ENCODE assay signal across 9 cellular contexts in genomic region chrX:154775611-154776349, GRCh38. TPM values are rescaled to one million over a fixed set of nuclear protein-coding genes. Genes with fewer than 3 reads are reported as not detected.
DNase-seq lines count a peak whose midpoint lies in the region; ATAC-seq, FAIRE-seq and TF ChIP-seq lines count a peak whose summit lies in the region.
"Had no signal": no experiment of that assay in that cellular context is flagged by ENCODE, and none has a peak within 500 bp of the region (broad histone marks: within the 10 kb centered on the region; RNA-seq: fewer than 3 reads in every experiment).

No MANE protein-coding gene starts in this region.

- no peak overlapping the region for H3K4me3 ChIP-seq in pancreas
- no peak overlapping the region for H3K4me3 ChIP-seq in Karpas-422 (ENCODE audit: low read length)

- no peaks in the 10 kb centered on the region for H3K27me3 ChIP-seq in pancreas
- no peaks in the 10 kb centered on the region for H3K27me3 ChIP-seq in Karpas-422 (ENCODE audit: low read length)

- no peak overlapping the region for H3K4me2 ChIP-seq in Karpas-422 (ENCODE audit: low read depth, low read length, poor library complexity, severe bottlenecking)

- DNase-seq in GM12891 (ENCODE audit: insufficient read length, low spot score): no peak
- DNase-seq in RCC 7860 (ENCODE audit: low spot score): peak; percentile 51
- peak; percentile 47 for DNase-seq in cerebellum (ENCODE audit: low spot score)
- DNase-seq in pancreas: peak in 2 of 6 donors; percentile 31 to 38
- DNase-seq in SKM-1 (lab: John Stamatoyannopoulos, UW; ENCODE audit: unreplicated experiment): no peak
- no peak for DNase-seq in NCI-H524 (lab: John Stamatoyannopoulos, UW)
- DNase-seq in Karpas-422: no peak
- DNase-seq: NCI-H1105 had no signal

- FAIRE-seq in GM12891 (lab: Jason Lieb, UNC) (peak; percentile 5), RCC 7860 (lab: Jason Lieb, UNC) (peak; percentile 68), pancreas (lab: Jason Lieb, UNC) (no peak)

- no peaks in the 10 kb centered on the region for H3K9me2 ChIP-seq in Karpas-422 (replicated peaks; ENCODE audit: insufficient read depth, low read length)

- TF ChIP-seq CTCF in pancreas (IDR thresholded peaks at IDR 0.05): no peak

- H3K79me2 ChIP-seq in Karpas-422 (ENCODE audit: low read length): no peaks in the 10 kb centered on the region

- H3K36me3 ChIP-seq in pancreas (peaks cover 0 to 5% (median 0%) of the 10 kb centered on the region in 3 donors), Karpas-422 (ENCODE audit: insufficient read depth, low read length) (peaks cover 18% of the 10 kb centered on the region; the same call in 1 of the 2 replicates)

- WGBS in pancreas, 2 donors: 64 to 78% methylated on average over 13 of the region's 13 CpGs

- H3K27ac ChIP-seq in pancreas (no peak overlapping the region), Karpas-422 (ENCODE audit: low read length) (no peak overlapping the region)

- no peak for TF ChIP-seq POLR2A in GM12891 (IDR thresholded peaks at IDR 0.05; ENCODE audit: low read depth, low read length)

- H3K9me3 ChIP-seq in pancreas: no peaks in the 10 kb centered on the region
- no peaks in the 10 kb centered on the region for H3K9me3 ChIP-seq in Karpas-422 (ENCODE audit: low read length)

- intact Hi-C loops in pancreas (cut with DNase I): no loop called here

- no peak overlapping the region for H3K9ac ChIP-seq in Karpas-422 (ENCODE audit: low read length)

- ATAC-seq in pancreas: peak in 3 of 4 donors; percentile 51 to 71 (median 66)
- ATAC-seq: stimulated activated memory B cell treated with anti-CD40 and anti-IgM and Interleukin-4, amounts not matched to agents 10 μg/mL and 1 μg/mL and 100 μg/mL, for 72 hours had no signal

- peaks cover 14% of the 10 kb centered on the region; the same call in 1 of the 2 replicates for H4K20me1 ChIP-seq in Karpas-422 (ENCODE audit: insufficient read depth, low read depth, low read length)

- H3K4me1 ChIP-seq in pancreas (no peaks in the 10 kb centered on the region), Karpas-422 (ENCODE audit: low read length) (no peaks in the 10 kb centered on the region)

- no peak overlapping the region for H2AFZ ChIP-seq in Karpas-422 (ENCODE audit: low read length)

TF ChIP-seq in GM12891, 5 proteins besides CTCF, POLR2A, EP300 and RAD21:
- TF ChIP-seq POLR2AphosphoS5 (IDR thresholded peaks at IDR 0.05; ENCODE audit: low read depth, low read length) (0 out of 2 replicates have a peak, but pooled peaks have one; percentile 11), POU2F2 (IDR thresholded peaks at IDR 0.05; ENCODE audit: low read depth, low read length) (no peak)

RNA-seq across cellular contexts. Expression of gene DKC1, which starts 13.1 kb away (rescaled TPM):
- polyA plus RNA-seq in GM12891 (2012; ENCODE audit: low read depth, missing spikeins): 62.9 TPM
- total RNA-seq in cerebellum: 23.0 TPM
- 10 to 100 TPM; 16.8 to 31.4 (median 25.0) TPM for total RNA-seq in pancreas
- 10 to 100 TPM; 16.8 to 26.5 TPM for polyA plus RNA-seq in pancreas
- 58.6 and 94.0 TPM in 2 replicates for total RNA-seq in Karpas-422 (2014; rRNA removed; shearing (Covaris generic); ENCODE audit: low replicate concordance)

RNA-seq across cellular contexts. Expression of gene GAB3, which starts 24.9 kb away (rescaled TPM):
- 0.71 TPM for polyA plus RNA-seq in GM12891 (2012; ENCODE audit: low read depth, missing spikeins)
- total RNA-seq in cerebellum (2.1 TPM), pancreas (1 to 10 TPM; 1.2 to 4.0 (median 1.4) TPM)
- 1 to 10 TPM; 1.2 to 2.7 TPM for polyA plus RNA-seq in pancreas
- total RNA-seq in Karpas-422 (2014; rRNA removed; shearing (Covaris generic); ENCODE audit: low replicate concordance): 3.5 and 26.2 TPM in 2 replicates

RNA-seq across cellular contexts. Expression of gene MPP1, which starts 29.5 kb away (rescaled TPM):
- 15.4 TPM for polyA plus RNA-seq in GM12891 (2012; ENCODE audit: low read depth, missing spikeins)
- total RNA-seq in cerebellum (17.8 TPM), pancreas (10 to 100 TPM; 15.8 to 27.2 (median 21.4) TPM)
- 10 to 100 TPM; 24.8 to 80.3 TPM for polyA plus RNA-seq in pancreas
- 5.7 and 10.7 TPM in 2 replicates for total RNA-seq in Karpas-422 (2014; rRNA removed; shearing (Covaris generic); ENCODE audit: low replicate concordance)

RNA-seq across cellular contexts. Expression of gene SMIM9, which starts 58.7 kb away (rescaled TPM):
- not detected for polyA plus RNA-seq in GM12891 (2012; ENCODE audit: low read depth, missing spikeins)
- total RNA-seq in cerebellum (not detected), pancreas (not detected)
- polyA plus RNA-seq in pancreas: not detected
- total RNA-seq in Karpas-422 (2014; rRNA removed; shearing (Covaris generic); ENCODE audit: low replicate concordance): not detected in 2 replicates

Comparison
In these comparisons a context has a peak if more than half of its experiments do, and no peak if none do; other contexts are left out.
1. DNase-seq: peak in RCC 7860 (single experiment) and cerebellum (single experiment); none in GM12891 (single experiment), SKM-1 (single experiment), NCI-H524 (0 of 2) and Karpas-422 (single experiment).